Comparison of ENCODE assay signal across 15 cellular contexts in the genomic region with DNA sequence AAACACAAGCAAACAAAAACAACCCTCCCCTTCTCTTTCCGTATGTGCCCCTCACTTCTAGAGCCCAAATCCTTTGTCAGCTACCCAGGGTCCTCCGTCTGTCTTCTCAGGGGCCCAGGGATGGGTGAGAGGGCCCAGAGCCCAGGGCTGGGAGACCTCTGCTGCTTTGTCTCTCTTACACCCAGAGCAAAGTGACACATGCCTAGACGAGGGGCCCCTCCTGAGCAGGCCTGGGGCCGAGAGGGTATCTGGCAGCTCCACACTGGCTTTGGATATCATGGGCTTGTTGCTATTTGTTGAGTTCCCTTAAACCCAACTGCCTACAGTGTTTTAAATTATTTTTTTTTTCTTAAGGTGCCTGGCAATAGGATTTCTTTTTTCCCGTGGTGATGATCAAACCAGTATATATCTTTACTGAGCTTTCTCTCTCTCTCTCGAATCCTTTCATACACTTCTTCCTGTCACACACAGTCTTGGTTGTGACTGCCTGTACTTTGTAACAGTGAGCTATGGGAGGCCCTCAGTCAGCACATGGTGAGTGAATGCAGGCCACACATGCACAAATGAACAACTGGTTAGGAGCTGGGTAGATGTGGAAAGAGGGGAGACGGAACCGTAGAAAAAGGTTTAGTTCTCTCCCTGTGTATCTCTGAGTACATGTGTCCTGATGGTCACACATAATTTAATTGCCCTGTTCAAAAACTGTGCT.
"Had no signal": no experiment of that assay in that cellular context is flagged by ENCODE, and none has a peak within 500 bp of the region (broad histone marks: within the 10 kb centered on the region; RNA-seq: fewer than 3 reads in every experiment).

No MANE protein-coding gene starts in this region.

- H3K9me3 ChIP-seq: adrenal gland had no signal

- H3K9me3 Mint-ChIP-seq: activated naive CD4-positive, alpha-beta T cell treated with anti-CD3 and anti-CD28 coated beads, Interleukin-2, amount 10 ng/mL, durations not matched to agents 7 days and 5 days; activated T-helper 17 cell treated with anti-CD3 and anti-CD28 coated beads, Interleukin-2, amount 50 U/mL, for 72 hours; natural killer cell treated with Interleukin-12 subunit alpha and Interleukin-12 subunit beta and Interleukin-15 and Interleukin-18, amount 100 ng/mL, for 72 hours; T-helper 1 cell treated with Interleukin-12 subunit alpha and Interleukin-12 subunit beta and Interleukin-4 antibody, amounts not matched to agents 30 μg/mL and 1 μg/mL, for 36 hours; WTC11 had no signal

- H3K4me3 ChIP-seq: adrenal gland had no signal

- H3K27me3 ChIP-seq: adrenal gland had no signal

- H3K4me1 Mint-ChIP-seq: activated T-helper 17 cell treated with anti-CD3 and anti-CD28 coated beads, Interleukin-2, amount 50 U/mL, for 72 hours had no signal

- ATAC-seq: activated T-helper 17 cell treated with anti-CD3 and anti-CD28 coated beads, Interleukin-2, amount 50 U/mL, for 72 hours; WTC11 had no signal

- H3K27me3 Mint-ChIP-seq: activated T-helper 17 cell treated with anti-CD3 and anti-CD28 coated beads, Interleukin-2, amount 50 U/mL, for 72 hours; natural killer cell treated with Interleukin-12 subunit alpha and Interleukin-12 subunit beta and Interleukin-15 and Interleukin-18, amount 100 ng/mL, for 72 hours had no signal

- H3K27ac ChIP-seq: adrenal gland had no signal

- H3K27ac Mint-ChIP-seq: activated naive CD4-positive, alpha-beta T cell treated with anti-CD3 and anti-CD28 coated beads, Interleukin-2, amount 10 ng/mL, durations not matched to agents 7 days and 5 days; activated T-helper 17 cell treated with anti-CD3 and anti-CD28 coated beads, Interleukin-2, amount 50 U/mL, for 72 hours; natural killer cell treated with Interleukin-12 subunit alpha and Interleukin-12 subunit beta and Interleukin-15 and Interleukin-18, amount 100 ng/mL, for 72 hours; T-helper 1 cell treated with Interleukin-12 subunit alpha and Interleukin-12 subunit beta and Interleukin-4 antibody, amounts not matched to agents 30 μg/mL and 1 μg/mL, for 36 hours; WTC11 had no signal

- DNase-seq: activated CD4-positive, alpha-beta T cell treated with anti-CD3 and anti-CD28 coated beads for 48 hours; activated naive CD4-positive, alpha-beta T cell treated with anti-CD3 and anti-CD28 coated beads, Interleukin-2, amount 10 ng/mL, durations not matched to agents 7 days and 5 days; activated T-cell treated with anti-CD3 and anti-CD28 coated beads for 4 hours; adrenal gland; cerebellar nuclear complex; dermis blood vessel endothelial cell; erythroblast; mesenchymal stem cell; stimulated activated CD4-positive, alpha-beta T cell treated with anti-CD3 and anti-CD28 coated beads, Interleukin-1b, Interleukin-23, amount 100 ng/mL, for 48 hours; stimulated activated naive CD4-positive, alpha-beta T cell; trophoblast cell had no signal

- H3K4me3 Mint-ChIP-seq: activated naive CD4-positive, alpha-beta T cell treated with anti-CD3 and anti-CD28 coated beads, Interleukin-2, amount 10 ng/mL, durations not matched to agents 7 days and 5 days; activated T-helper 17 cell treated with anti-CD3 and anti-CD28 coated beads, Interleukin-2, amount 50 U/mL, for 72 hours; natural killer cell treated with Interleukin-12 subunit alpha and Interleukin-12 subunit beta and Interleukin-15 and Interleukin-18, amount 100 ng/mL, for 72 hours; T-helper 1 cell treated with Interleukin-12 subunit alpha and Interleukin-12 subunit beta and Interleukin-4 antibody, amounts not matched to agents 30 μg/mL and 1 μg/mL, for 36 hours; WTC11 had no signal

- H3K36me3 ChIP-seq: adrenal gland had no signal

- H3K36me3 Mint-ChIP-seq: activated naive CD4-positive, alpha-beta T cell treated with anti-CD3 and anti-CD28 coated beads, Interleukin-2, amount 10 ng/mL, durations not matched to agents 7 days and 5 days; natural killer cell treated with Interleukin-12 subunit alpha and Interleukin-12 subunit beta and Interleukin-15 and Interleukin-18, amount 100 ng/mL, for 72 hours; WTC11 had no signal

- H3K4me1 ChIP-seq: adrenal gland had no signal
